ENCODE assay signal across 1 cellular context in the genomic region with DNA sequence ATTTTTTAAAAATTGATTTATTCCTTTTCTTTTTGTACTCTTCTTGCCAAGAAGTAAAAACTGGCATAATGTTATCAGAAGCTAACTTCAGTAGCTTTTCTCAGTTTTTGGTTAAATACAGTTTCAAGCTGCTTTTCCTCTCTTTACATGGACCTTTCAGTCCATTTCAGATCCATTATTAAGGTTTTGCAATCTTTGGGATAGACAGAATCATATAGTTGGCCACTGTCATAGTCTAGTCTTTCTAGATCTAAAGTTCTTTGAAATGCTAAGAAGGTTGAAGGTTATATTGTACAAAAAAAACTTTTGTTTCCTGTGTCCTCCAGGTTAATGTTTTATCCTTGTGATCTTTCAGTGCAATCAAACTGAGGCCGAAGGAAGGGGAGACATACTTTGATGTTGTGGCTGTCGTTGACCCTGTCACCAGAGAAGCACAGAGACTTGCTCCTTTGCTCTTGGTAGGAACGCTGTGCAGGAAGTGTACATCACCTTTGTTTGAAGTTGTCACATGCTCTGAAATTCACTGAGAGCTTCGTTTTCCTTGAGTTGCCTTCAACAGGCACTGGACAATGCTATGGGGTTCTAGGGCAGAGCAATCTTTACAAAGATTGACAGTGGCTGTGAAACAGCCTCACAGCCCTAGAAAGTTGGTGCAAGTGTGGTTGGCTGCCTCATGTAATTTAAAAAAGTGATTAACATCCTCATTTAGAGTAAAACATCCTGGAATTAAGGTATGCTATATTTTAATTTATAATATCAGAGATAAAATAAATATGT.
TF ChIP-seq lines count a peak whose summit lies in the region.

No MANE protein-coding gene starts in this region.

TF ChIP-seq in HepG2, 621 proteins besides CTCF, POLR2A, EP300 and RAD21 (continued from another document and continues in another):
- TF ChIP-seq, protein P1, sequence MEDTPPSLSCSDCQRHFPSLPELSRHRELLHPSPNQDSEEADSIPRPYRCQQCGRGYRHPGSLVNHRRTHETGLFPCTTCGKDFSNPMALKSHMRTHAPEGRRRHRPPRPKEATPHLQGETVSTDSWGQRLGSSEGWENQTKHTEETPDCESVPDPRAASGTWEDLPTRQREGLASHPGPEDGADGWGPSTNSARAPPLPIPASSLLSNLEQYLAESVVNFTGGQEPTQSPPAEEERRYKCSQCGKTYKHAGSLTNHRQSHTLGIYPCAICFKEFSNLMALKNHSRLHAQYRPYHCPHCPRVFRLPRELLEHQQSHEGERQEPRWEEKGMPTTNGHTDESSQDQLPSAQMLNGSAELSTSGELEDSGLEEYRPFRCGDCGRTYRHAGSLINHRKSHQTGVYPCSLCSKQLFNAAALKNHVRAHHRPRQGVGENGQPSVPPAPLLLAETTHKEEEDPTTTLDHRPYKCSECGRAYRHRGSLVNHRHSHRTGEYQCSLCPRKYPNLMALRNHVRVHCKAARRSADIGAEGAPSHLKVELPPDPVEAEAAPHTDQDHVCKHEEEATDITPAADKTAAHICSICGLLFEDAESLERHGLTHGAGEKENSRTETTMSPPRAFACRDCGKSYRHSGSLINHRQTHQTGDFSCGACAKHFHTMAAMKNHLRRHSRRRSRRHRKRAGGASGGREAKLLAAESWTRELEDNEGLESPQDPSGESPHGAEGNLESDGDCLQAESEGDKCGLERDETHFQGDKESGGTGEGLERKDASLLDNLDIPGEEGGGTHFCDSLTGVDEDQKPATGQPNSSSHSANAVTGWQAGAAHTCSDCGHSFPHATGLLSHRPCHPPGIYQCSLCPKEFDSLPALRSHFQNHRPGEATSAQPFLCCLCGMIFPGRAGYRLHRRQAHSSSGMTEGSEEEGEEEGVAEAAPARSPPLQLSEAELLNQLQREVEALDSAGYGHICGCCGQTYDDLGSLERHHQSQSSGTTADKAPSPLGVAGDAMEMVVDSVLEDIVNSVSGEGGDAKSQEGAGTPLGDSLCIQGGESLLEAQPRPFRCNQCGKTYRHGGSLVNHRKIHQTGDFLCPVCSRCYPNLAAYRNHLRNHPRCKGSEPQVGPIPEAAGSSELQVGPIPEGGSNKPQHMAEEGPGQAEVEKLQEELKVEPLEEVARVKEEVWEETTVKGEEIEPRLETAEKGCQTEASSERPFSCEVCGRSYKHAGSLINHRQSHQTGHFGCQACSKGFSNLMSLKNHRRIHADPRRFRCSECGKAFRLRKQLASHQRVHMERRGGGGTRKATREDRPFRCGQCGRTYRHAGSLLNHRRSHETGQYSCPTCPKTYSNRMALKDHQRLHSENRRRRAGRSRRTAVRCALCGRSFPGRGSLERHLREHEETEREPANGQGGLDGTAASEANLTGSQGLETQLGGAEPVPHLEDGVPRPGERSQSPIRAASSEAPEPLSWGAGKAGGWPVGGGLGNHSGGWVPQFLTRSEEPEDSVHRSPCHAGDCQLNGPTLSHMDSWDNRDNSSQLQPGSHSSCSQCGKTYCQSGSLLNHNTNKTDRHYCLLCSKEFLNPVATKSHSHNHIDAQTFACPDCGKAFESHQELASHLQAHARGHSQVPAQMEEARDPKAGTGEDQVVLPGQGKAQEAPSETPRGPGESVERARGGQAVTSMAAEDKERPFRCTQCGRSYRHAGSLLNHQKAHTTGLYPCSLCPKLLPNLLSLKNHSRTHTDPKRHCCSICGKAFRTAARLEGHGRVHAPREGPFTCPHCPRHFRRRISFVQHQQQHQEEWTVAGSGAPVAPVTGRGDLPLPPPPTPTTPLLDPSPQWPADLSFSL (CRISPR knock-in tag; IDR thresholded peaks at IDR 0.05) = peak; percentile 68
- TF ChIP-seq ZNF891 (CRISPR knock-in tag; IDR thresholded peaks at IDR 0.05) (no peak), NFIB (CRISPR knock-in tag; IDR thresholded peaks at IDR 0.05; ENCODE audit: borderline replicate concordance) (no peak), ZNF550 (CRISPR knock-in tag; IDR thresholded peaks at IDR 0.05; ENCODE audit: borderline replicate concordance) (no peak), ZNF773 (CRISPR knock-in tag; IDR thresholded peaks at IDR 0.05; ENCODE audit: borderline replicate concordance) (no peak), ZNF205 (CRISPR knock-in tag; IDR thresholded peaks at IDR 0.05) (peak; percentile 96), SMYD3 (CRISPR knock-in tag; IDR thresholded peaks at IDR 0.05) (peak; percentile 64), CHD4 (IDR thresholded peaks at IDR 0.05; ENCODE audit: borderline replicate concordance, low read length) (peak; percentile 88; the same call in 1 of the 2 replicates), KLF11 (CRISPR knock-in tag; IDR thresholded peaks at IDR 0.05) (no peak), MEF2D (CRISPR knock-in tag; IDR thresholded peaks at IDR 0.05) (peak; percentile 93), SP5 (CRISPR knock-in tag; IDR thresholded peaks at IDR 0.05; ENCODE audit: borderline replicate concordance, low read depth) (peak; percentile 86), ZNF30 (CRISPR knock-in tag; IDR thresholded peaks at IDR 0.05) (peak; percentile 63; the same call in 1 of the 2 replicates), ZNF296 (CRISPR knock-in tag; conservative IDR thresholded peaks at IDR 0.05) (no peak), FOXA1 (IDR thresholded peaks at IDR 0.05) (no peak), FOXA1 (CRISPR knock-in tag; IDR thresholded peaks at IDR 0.05) (peak; percentile 98), SOX13 (IDR thresholded peaks at IDR 0.05) (peak; percentile 98), SOX13 (CRISPR knock-in tag; conservative IDR thresholded peaks at IDR 0.05 in 1 of 2, IDR thresholded peaks at IDR 0.05 in 1 of 2) (peak in 1 of 2 experiments; percentile 99; a peak in 2 of 4 replicates), ZNF124 (CRISPR knock-in tag; IDR thresholded peaks at IDR 0.05) (peak; percentile 93), STAG1 (CRISPR knock-in tag; IDR thresholded peaks at IDR 0.05) (peak; percentile 39), HMG20A (CRISPR knock-in tag; IDR thresholded peaks at IDR 0.05; ENCODE audit: borderline replicate concordance) (peak; percentile 97), NR2F2 (IDR thresholded peaks at IDR 0.05; ENCODE audit: borderline replicate concordance, low read depth) (peak; percentile 99), ZNF672 (CRISPR knock-in tag; IDR thresholded peaks at IDR 0.05) (no peak), ZSCAN20 (CRISPR knock-in tag; IDR thresholded peaks at IDR 0.05; ENCODE audit: borderline replicate concordance) (no peak), ATM (IDR thresholded peaks at IDR 0.05; ENCODE audit: borderline replicate concordance) (no peak), NAIF1 (CRISPR knock-in tag; IDR thresholded peaks at IDR 0.05; ENCODE audit: borderline replicate concordance) (no peak)
- TF ChIP-seq, protein P2, sequence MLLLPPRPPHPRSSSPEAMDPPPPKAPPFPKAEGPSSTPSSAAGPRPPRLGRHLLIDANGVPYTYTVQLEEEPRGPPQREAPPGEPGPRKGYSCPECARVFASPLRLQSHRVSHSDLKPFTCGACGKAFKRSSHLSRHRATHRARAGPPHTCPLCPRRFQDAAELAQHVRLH (CRISPR knock-in tag; IDR thresholded peaks at IDR 0.05; ENCODE audit: borderline replicate concordance, low read depth) = peak; percentile 91; the same call in 1 of the 2 replicates
- TF ChIP-seq, protein P3, sequence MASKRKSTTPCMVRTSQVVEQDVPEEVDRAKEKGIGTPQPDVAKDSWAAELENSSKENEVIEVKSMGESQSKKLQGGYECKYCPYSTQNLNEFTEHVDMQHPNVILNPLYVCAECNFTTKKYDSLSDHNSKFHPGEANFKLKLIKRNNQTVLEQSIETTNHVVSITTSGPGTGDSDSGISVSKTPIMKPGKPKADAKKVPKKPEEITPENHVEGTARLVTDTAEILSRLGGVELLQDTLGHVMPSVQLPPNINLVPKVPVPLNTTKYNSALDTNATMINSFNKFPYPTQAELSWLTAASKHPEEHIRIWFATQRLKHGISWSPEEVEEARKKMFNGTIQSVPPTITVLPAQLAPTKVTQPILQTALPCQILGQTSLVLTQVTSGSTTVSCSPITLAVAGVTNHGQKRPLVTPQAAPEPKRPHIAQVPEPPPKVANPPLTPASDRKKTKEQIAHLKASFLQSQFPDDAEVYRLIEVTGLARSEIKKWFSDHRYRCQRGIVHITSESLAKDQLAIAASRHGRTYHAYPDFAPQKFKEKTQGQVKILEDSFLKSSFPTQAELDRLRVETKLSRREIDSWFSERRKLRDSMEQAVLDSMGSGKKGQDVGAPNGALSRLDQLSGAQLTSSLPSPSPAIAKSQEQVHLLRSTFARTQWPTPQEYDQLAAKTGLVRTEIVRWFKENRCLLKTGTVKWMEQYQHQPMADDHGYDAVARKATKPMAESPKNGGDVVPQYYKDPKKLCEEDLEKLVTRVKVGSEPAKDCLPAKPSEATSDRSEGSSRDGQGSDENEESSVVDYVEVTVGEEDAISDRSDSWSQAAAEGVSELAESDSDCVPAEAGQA (IDR thresholded peaks at IDR 0.05; ENCODE audit: low read depth) = peak; percentile 26; the same call in 1 of the 2 replicates
- TF ChIP-seq, protein P3 (CRISPR knock-in tag; IDR thresholded peaks at IDR 0.05; ENCODE audit: borderline replicate concordance) = no peak
- TF ChIP-seq, protein P4, sequence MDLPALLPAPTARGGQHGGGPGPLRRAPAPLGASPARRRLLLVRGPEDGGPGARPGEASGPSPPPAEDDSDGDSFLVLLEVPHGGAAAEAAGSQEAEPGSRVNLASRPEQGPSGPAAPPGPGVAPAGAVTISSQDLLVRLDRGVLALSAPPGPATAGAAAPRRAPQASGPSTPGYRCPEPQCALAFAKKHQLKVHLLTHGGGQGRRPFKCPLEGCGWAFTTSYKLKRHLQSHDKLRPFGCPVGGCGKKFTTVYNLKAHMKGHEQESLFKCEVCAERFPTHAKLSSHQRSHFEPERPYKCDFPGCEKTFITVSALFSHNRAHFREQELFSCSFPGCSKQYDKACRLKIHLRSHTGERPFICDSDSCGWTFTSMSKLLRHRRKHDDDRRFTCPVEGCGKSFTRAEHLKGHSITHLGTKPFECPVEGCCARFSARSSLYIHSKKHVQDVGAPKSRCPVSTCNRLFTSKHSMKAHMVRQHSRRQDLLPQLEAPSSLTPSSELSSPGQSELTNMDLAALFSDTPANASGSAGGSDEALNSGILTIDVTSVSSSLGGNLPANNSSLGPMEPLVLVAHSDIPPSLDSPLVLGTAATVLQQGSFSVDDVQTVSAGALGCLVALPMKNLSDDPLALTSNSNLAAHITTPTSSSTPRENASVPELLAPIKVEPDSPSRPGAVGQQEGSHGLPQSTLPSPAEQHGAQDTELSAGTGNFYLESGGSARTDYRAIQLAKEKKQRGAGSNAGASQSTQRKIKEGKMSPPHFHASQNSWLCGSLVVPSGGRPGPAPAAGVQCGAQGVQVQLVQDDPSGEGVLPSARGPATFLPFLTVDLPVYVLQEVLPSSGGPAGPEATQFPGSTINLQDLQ (CRISPR knock-in tag; IDR thresholded peaks at IDR 0.05) = no peak
- TF ChIP-seq, protein P5, sequence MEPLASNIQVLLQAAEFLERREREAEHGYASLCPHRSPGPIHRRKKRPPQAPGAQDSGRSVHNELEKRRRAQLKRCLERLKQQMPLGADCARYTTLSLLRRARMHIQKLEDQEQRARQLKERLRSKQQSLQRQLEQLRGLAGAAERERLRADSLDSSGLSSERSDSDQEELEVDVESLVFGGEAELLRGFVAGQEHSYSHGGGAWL (CRISPR knock-in tag; IDR thresholded peaks at IDR 0.05) = 0 out of 2 replicates have a peak, but pooled peaks have one; percentile 60
- TF ChIP-seq, protein P6, sequence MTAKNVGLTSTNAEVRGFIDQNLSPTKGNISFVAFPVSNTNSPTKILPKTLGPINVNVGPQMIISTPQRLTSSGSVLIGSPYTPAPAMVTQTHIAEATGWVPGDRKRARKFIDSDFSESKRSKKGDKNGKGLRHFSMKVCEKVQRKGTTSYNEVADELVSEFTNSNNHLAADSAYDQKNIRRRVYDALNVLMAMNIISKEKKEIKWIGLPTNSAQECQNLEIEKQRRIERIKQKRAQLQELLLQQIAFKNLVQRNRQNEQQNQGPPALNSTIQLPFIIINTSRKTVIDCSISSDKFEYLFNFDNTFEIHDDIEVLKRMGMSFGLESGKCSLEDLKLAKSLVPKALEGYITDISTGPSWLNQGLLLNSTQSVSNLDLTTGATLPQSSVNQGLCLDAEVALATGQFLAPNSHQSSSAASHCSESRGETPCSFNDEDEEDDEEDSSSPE (CRISPR knock-in tag; IDR thresholded peaks at IDR 0.05) = peak; percentile 90
- TF ChIP-seq, protein P7, sequence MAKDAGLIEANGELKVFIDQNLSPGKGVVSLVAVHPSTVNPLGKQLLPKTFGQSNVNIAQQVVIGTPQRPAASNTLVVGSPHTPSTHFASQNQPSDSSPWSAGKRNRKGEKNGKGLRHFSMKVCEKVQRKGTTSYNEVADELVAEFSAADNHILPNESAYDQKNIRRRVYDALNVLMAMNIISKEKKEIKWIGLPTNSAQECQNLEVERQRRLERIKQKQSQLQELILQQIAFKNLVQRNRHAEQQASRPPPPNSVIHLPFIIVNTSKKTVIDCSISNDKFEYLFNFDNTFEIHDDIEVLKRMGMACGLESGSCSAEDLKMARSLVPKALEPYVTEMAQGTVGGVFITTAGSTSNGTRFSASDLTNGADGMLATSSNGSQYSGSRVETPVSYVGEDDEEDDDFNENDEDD (CRISPR knock-in tag; IDR thresholded peaks at IDR 0.05; ENCODE audit: borderline replicate concordance) = peak; percentile 96
- TF ChIP-seq, protein P8, sequence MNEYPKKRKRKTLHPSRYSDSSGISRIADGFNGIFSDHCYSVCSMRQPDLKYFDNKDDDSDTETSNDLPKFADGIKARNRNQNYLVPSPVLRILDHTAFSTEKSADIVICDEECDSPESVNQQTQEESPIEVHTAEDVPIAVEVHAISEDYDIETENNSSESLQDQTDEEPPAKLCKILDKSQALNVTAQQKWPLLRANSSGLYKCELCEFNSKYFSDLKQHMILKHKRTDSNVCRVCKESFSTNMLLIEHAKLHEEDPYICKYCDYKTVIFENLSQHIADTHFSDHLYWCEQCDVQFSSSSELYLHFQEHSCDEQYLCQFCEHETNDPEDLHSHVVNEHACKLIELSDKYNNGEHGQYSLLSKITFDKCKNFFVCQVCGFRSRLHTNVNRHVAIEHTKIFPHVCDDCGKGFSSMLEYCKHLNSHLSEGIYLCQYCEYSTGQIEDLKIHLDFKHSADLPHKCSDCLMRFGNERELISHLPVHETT (CRISPR knock-in tag; conservative IDR thresholded peaks at IDR 0.05) = peak; percentile 83
- TF ChIP-seq, protein P9, sequence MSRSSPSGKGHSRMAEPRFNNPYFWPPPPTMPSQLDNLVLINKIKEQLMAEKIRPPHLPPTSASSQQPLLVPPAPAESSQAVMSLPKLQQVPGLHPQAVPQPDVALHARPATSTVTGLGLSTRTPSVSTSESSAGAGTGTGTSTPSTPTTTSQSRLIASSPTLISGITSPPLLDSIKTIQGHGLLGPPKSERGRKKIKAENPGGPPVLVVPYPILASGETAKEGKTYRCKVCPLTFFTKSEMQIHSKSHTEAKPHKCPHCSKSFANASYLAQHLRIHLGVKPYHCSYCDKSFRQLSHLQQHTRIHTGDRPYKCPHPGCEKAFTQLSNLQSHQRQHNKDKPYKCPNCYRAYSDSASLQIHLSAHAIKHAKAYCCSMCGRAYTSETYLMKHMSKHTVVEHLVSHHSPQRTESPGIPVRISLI (CRISPR knock-in tag; IDR thresholded peaks at IDR 0.05; ENCODE audit: borderline replicate concordance) = peak; percentile 96
